Comparison of ENCODE assay signal across 8 cellular contexts in genomic region chr12:110012137-110012536, GRCh38. TPM values are rescaled to one million over a fixed set of nuclear protein-coding genes. Genes with fewer than 3 reads are reported as not detected.
DNase-seq lines count a peak whose midpoint lies in the region; ATAC-seq and TF ChIP-seq lines count a peak whose summit lies in the region.

No MANE protein-coding gene starts in this region.

- intact Hi-C loops in CD4-positive, alpha-beta T cell (cut with DNase I, micrococcal nuclease) = loop anchor here in 1 of 2 experiments (5.0 kb wide), 1 partner anchor 80 kb away; no protein-coding TSS in a partner anchor

- H3K27me3 Mint-ChIP-seq in CD4-positive, alpha-beta T cell = no peaks in the 10 kb centered on the region
- no peaks in the 10 kb centered on the region for H3K27me3 Mint-ChIP-seq in osteocyte (ENCODE audit: unreplicated experiment)

- ATAC-seq in CD4-positive, alpha-beta T cell (ENCODE audit: poor library complexity) = peak; percentile 70
- ATAC-seq in GM19328 (IDR thresholded peaks at IDR 0.05; ENCODE audit: unreplicated experiment) = peak; percentile 50

- CTCF ChIA-PET in CD4-positive, alpha-beta T cell (lab: Charles Lee) = no interaction called here

- no peak overlapping the region for H3K4me3 ChIP-seq in H7 (ENCODE audit: insufficient read depth, low read depth, low read length)

- no peaks in the 10 kb centered on the region for H3K36me3 ChIP-seq in H7 (replicated peaks; ENCODE audit: control insufficient read depth, insufficient read depth, low read length)

- H3K4me1 Mint-ChIP-seq in CD4-positive, alpha-beta T cell (ENCODE audit: low read depth) = peaks cover 63% of the 10 kb centered on the region
- H3K4me1 Mint-ChIP-seq in osteocyte (ENCODE audit: unreplicated experiment) = no peaks in the 10 kb centered on the region

- H3K27ac Mint-ChIP-seq in CD4-positive, alpha-beta T cell = peak overlapping the region; percentile 89
- no peak overlapping the region for H3K27ac Mint-ChIP-seq in osteocyte (ENCODE audit: unreplicated experiment)

- no peak overlapping the region for H3K27ac ChIP-seq in CD4-positive, alpha-beta T cell (ENCODE audit: low read depth, low read length)

- TF ChIP-seq RAD21 in Ishikawa (IDR thresholded peaks at IDR 0.05; ENCODE audit: low read depth) = no peak

- no peak for TF ChIP-seq CTCF in CD4-positive, alpha-beta T cell (IDR thresholded peaks at IDR 0.05)
- no peak for TF ChIP-seq CTCF in osteocyte (IDR thresholded peaks at IDR 0.05)

- no peaks in the 10 kb centered on the region for H3K27me3 ChIP-seq in CD4-positive, alpha-beta T cell (ENCODE audit: control insufficient read depth, insufficient read depth, low read length)
- no peaks in the 10 kb centered on the region for H3K27me3 ChIP-seq in H7 (ENCODE audit: control insufficient read depth, insufficient read depth, low read length)

- peaks cover 58% of the 10 kb centered on the region for H3K36me3 Mint-ChIP-seq in CD4-positive, alpha-beta T cell (ENCODE audit: low read depth)
- H3K36me3 Mint-ChIP-seq in osteocyte (ENCODE audit: unreplicated experiment) = peaks cover 10% of the 10 kb centered on the region

- no peaks in the 10 kb centered on the region for H3K9me3 ChIP-seq in CD4-positive, alpha-beta T cell (ENCODE audit: control insufficient read depth, low read length)

- TF ChIP-seq EP300 in Ishikawa (IDR thresholded peaks at IDR 0.05; ENCODE audit: borderline replicate concordance) = no peak

- peak overlapping the region; percentile 45 for H3K4me3 Mint-ChIP-seq in CD4-positive, alpha-beta T cell
- no peak overlapping the region for H3K4me3 Mint-ChIP-seq in osteocyte (ENCODE audit: unreplicated experiment)

- H3K9me3 Mint-ChIP-seq in CD4-positive, alpha-beta T cell = no peaks in the 10 kb centered on the region
- no peaks in the 10 kb centered on the region for H3K9me3 Mint-ChIP-seq in osteocyte (ENCODE audit: unreplicated experiment)

- POLR2A ChIA-PET in CD4-positive, alpha-beta T cell (lab: Charles Lee) = interaction anchor here (1.7 kb wide), 1 partner anchor 13 kb away, joined by 10 read pairs; the partner anchor contains the start of gene ANKRD13A

- DNase-seq in CD4-positive, alpha-beta T cell = no peak
- DNase-seq in glomerular visceral epithelial cell (ENCODE audit: extremely low spot score) (peak; percentile 39), osteocyte (ENCODE audit: extremely low spot score, unreplicated experiment) (no peak), HUDEP-2 (lab: John Stamatoyannopoulos, UW; ENCODE audit: unreplicated experiment in 76 of 76) (no peak), H7 (no peak), DMS 273 treated with DMSO at 0.1 percent for 48 hours (lab: John Stamatoyannopoulos, UW) (no peak)

TF ChIP-seq in Ishikawa, 13 proteins besides CTCF, POLR2A, EP300 and RAD21:
- TF ChIP-seq CEBPB (IDR thresholded peaks at IDR 0.05) = peak; percentile 93
- no peak for TF ChIP-seq NFIC (IDR thresholded peaks at IDR 0.05)
TF ChIP-seq in Ishikawa: peak in this region for 1.

RNA-seq across cellular contexts. Expression of gene ANKRD13A, which starts 12.9 kb away (rescaled TPM):
- total RNA-seq in CD4-positive, alpha-beta T cell = 10 to 100 TPM; 51.6 to 52.3 TPM
- 42.3 and 43.5 TPM in 2 replicates for total RNA-seq in osteocyte
- total RNA-seq in H7 (2014; rRNA removed; shearing (Covaris generic)) = 24.6 and 25.9 TPM in 2 replicates

RNA-seq across cellular contexts. Expression of gene GIT2, which starts 16.0 kb away (rescaled TPM):
- total RNA-seq in CD4-positive, alpha-beta T cell = 10 to 100 TPM; 68.6 to 70.7 TPM
- total RNA-seq in osteocyte = 49.6 and 52.6 TPM in 2 replicates
- 16.3 and 22.7 TPM in 2 replicates for total RNA-seq in H7 (2014; rRNA removed; shearing (Covaris generic))

RNA-seq across cellular contexts. Expression of gene C12orf76, which starts 36.2 kb away (rescaled TPM):
- 10 to 100 TPM in 1 of 2 experiments, 1 to 10 TPM in 1; 9.8 to 12.6 TPM for total RNA-seq in CD4-positive, alpha-beta T cell
- total RNA-seq in osteocyte = 13.7 and 14.5 TPM in 2 replicates
- total RNA-seq in H7 (2014; rRNA removed; shearing (Covaris generic)) = 14.9 and 31.0 TPM in 2 replicates
